Comparison of ENCODE assay signal across 28 cellular contexts in the genomic region with DNA sequence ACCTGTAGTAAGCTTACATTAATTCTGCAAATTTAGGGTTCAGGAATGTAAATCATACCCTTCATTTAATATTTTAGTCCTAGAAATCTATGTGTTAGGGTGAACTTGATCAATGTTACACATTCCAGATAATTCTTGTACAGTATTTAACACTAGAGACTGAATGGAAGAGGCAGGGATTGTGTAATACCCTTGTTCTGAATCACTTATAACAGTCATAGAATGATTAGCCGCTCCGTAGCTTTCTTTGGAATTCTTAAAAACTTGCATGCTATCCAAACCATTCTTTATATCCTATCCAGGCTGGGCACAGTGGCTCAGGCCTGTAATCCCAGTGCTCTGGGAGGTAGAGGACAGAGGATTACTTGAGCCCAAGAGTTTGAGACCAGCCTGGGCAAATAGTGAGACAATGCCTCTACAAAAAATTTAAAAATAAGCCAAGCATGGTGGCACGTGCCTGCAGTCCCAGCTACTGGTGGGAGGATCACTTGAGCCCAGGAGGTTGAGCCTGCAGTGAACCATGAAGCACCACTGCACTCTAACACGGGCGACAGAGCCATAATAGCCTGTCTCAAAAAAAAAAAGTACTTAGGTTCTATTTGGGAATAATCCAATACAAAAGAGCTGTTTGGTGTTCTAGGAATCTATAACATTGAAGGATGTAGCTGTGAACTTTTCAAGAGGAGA. TPM values are rescaled to one million over a fixed set of nuclear protein-coding genes. Genes with fewer than 3 reads are reported as not detected.
DNase-seq lines count a peak whose midpoint lies in the region; ATAC-seq and TF ChIP-seq lines count a peak whose summit lies in the region.
"Had no signal": no experiment of that assay in that cellular context is flagged by ENCODE, and none has a peak within 500 bp of the region (broad histone marks: within the 10 kb centered on the region; RNA-seq: fewer than 3 reads in every experiment).

No MANE protein-coding gene starts in this region.

- H4K20me1 ChIP-seq in IMR-90 (ENCODE audit: insufficient read depth, low read length): no peaks in the 10 kb centered on the region
- H4K20me1 ChIP-seq: BLaER1 had no signal

- no peak overlapping the region for H2BK120ac ChIP-seq in IMR-90 (ENCODE audit: low read depth, low read length)

- no peak overlapping the region for H3K18ac ChIP-seq in IMR-90 (ENCODE audit: low read depth, low read length)

- H3K56ac ChIP-seq in IMR-90 (ENCODE audit: extremely low read depth, insufficient read depth, low read length): no peak overlapping the region

- peaks cover 30% of the 10 kb centered on the region for H3K9me3 ChIP-seq in IMR-90 (ENCODE audit: control insufficient read depth, insufficient read depth, low read length)
- peaks cover 20% of the 10 kb centered on the region for H3K9me3 ChIP-seq in mucosa of descending colon

- H2BK5ac ChIP-seq in IMR-90 (ENCODE audit: low read depth, low read length, poor library complexity, severe bottlenecking): no peak overlapping the region

- no peak overlapping the region for H3K23ac ChIP-seq in IMR-90 (ENCODE audit: low read depth, low read length)

- H3K4me1 ChIP-seq in IMR-90 (ENCODE audit: control insufficient read depth, insufficient read depth, low read length) (no peaks in the 10 kb centered on the region), mucosa of descending colon (ENCODE audit: low read depth) (no peaks in the 10 kb centered on the region)
- H3K4me1 ChIP-seq: BLaER1, parathyroid adenoma, right atrium auricular region, SJCRH30, spleen, upper lobe of left lung had no signal

- intact Hi-C loops in IMR-90 (cut with micrococcal nuclease) (no loop called here), mucosa of descending colon (cut with DNase I, micrococcal nuclease) (no loop called here)

- H3K4me2 ChIP-seq in IMR-90 (ENCODE audit: low read depth, low read length): no peak overlapping the region
- H3K4me2 ChIP-seq: BLaER1 had no signal

- 80% methylated on average over 1 of the region's 5 CpGs; no CpG with 5 or more reads in 1 of the 2 experiments for WGBS in IMR-90 (ENCODE audit: extremely low coverage in 2 of 2, insufficient read length in 1 of 2), 2 experiments

- H2AK5ac ChIP-seq in IMR-90 (ENCODE audit: low read depth, low read length): no peak overlapping the region

- TF ChIP-seq RAD21 in IMR-90 (IDR thresholded peaks at IDR 0.05; ENCODE audit: low read length): no peak

- dilution Hi-C loops in IMR-90 (cut with HindIII; ENCODE audit: low sequenced_read_pairs, unreplicated experiment): no loop called here

- no peak overlapping the region for H3K14ac ChIP-seq in IMR-90 (replicated peaks; ENCODE audit: low read depth, low read length)

- POLR2A ChIA-PET in IMR-90 (lab: Charles Lee; ENCODE audit: unreplicated experiment): interaction anchor here (0.6 kb wide), 1 partner anchor 25 kb away, joined by 3 read pairs; no protein-coding TSS in a partner anchor

- no peak overlapping the region for H3K4me3 ChIP-seq in IMR-90 (ENCODE audit: insufficient read depth, low read depth, low read length)
- no peak overlapping the region for H3K4me3 ChIP-seq in choroid plexus epithelial cell (ENCODE audit: low read depth, low read length)
- no peak overlapping the region for H3K4me3 ChIP-seq in foreskin fibroblast (ENCODE audit: low read depth in 1 of 2, low read length in 2 of 2)
- H3K4me3 ChIP-seq in mucosa of descending colon: no peak overlapping the region
- H3K4me3 ChIP-seq: BLaER1, right atrium auricular region, SJCRH30, spleen, upper lobe of left lung had no signal

- H3K79me1 ChIP-seq in IMR-90 (ENCODE audit: low read depth in 1 of 2, low read length in 2 of 2): no peaks in the 10 kb centered on the region

- no peak overlapping the region for H3K4ac ChIP-seq in IMR-90 (ENCODE audit: low read depth, low read length)

- in situ Hi-C loops in IMR-90 (cut with MboI; ENCODE audit: low sequenced_read_pairs): no loop called here

- no peak overlapping the region for H2BK15ac ChIP-seq in IMR-90 (ENCODE audit: low read depth, low read length)

- H4K8ac ChIP-seq in IMR-90 (ENCODE audit: low read depth in 2 of 2, low read length in 2 of 2): no peak overlapping the region

- H3K9me1 ChIP-seq in IMR-90 (ENCODE audit: insufficient read depth, low read length): no peaks in the 10 kb centered on the region

- H3K36me3 ChIP-seq in IMR-90 (ENCODE audit: control insufficient read depth, insufficient read depth, low read length) (peaks cover 7% of the 10 kb centered on the region; the same call in 1 of the 2 replicates), mucosa of descending colon (ENCODE audit: low read depth) (no peaks in the 10 kb centered on the region)
- H3K36me3 ChIP-seq: BLaER1 had no signal

- no peak overlapping the region for H4K5ac ChIP-seq in IMR-90 (ENCODE audit: low read depth, low read length)

- TF ChIP-seq CTCF in IMR-90 (conservative IDR thresholded peaks at IDR 0.05; ENCODE audit: low read depth, low read length) (no peak), choroid plexus epithelial cell (conservative IDR thresholded peaks at IDR 0.05; ENCODE audit: low read depth, low read length) (no peak), foreskin fibroblast (IDR thresholded peaks at IDR 0.05; ENCODE audit: low read depth, low read length) (no peak), mucosa of descending colon (IDR thresholded peaks at IDR 0.05) (no peak)

- no peak overlapping the region for H2AFZ ChIP-seq in IMR-90 (replicated peaks; ENCODE audit: low read length, poor library complexity)
- H2AFZ ChIP-seq: parathyroid adenoma had no signal

- ATAC-seq in IMR-90 (ENCODE audit: low read depth) (peak; percentile 62), mucosa of descending colon (no peak), GM18520 (IDR thresholded peaks at IDR 0.05; ENCODE audit: unreplicated experiment) (no peak)
- ATAC-seq: activated CD4-positive, CD25-positive, alpha-beta regulatory T cell treated with anti-CD3 and anti-CD28 coated beads, Interleukin-2, amount 50 U/mL, for 24 hours had no signal

- H2BK20ac ChIP-seq in IMR-90 (ENCODE audit: low read depth, low read length): no peak overlapping the region

- H4K91ac ChIP-seq in IMR-90 (ENCODE audit: insufficient read depth, low read depth, low read length): no peak overlapping the region

- no peak overlapping the region for H3K9ac ChIP-seq in IMR-90 (ENCODE audit: low read depth, low read length)
- H3K9ac ChIP-seq: BLaER1, parathyroid adenoma had no signal

- no peak overlapping the region for H2AK9ac ChIP-seq in IMR-90 (replicated peaks; ENCODE audit: low read depth, low read length, poor library complexity)

- CTCF ChIA-PET in IMR-90 (lab: Yijun Ruan, JAX): interaction anchor here (0.5 to 1.4 kb wide), 2 partner anchors 11 to 48 kb away, joined by 3 read pairs; no protein-coding TSS in a partner anchor

- H3K27ac ChIP-seq in IMR-90 (ENCODE audit: insufficient read depth, low read length): no peak overlapping the region
- H3K27ac ChIP-seq: BLaER1, parathyroid adenoma, right atrium auricular region, SJCRH30, spleen, upper lobe of left lung had no signal

- H3K27me3 ChIP-seq in IMR-90 (ENCODE audit: control insufficient read depth, insufficient read depth, low read length): no peaks in the 10 kb centered on the region
- H3K27me3 ChIP-seq: BLaER1, right atrium auricular region, SJCRH30, spleen, upper lobe of left lung had no signal

- no TSS peak for BruUV-seq in IMR-90 (replicated peaks; lab: Mats Ljungman, UMichigan)

- TF ChIP-seq POLR2A in IMR-90 (IDR thresholded peaks at IDR 0.05; ENCODE audit: low read depth, low read length): no peak

- DNase-seq in AG20443 (ENCODE audit: low spot score): peak; percentile 21
- DNase-seq in IMR-90: peak; percentile 40
- peak; percentile 11 for DNase-seq in choroid plexus epithelial cell (ENCODE audit: low read depth)
- peak; percentile 12 to 30 for DNase-seq in foreskin fibroblast
- no peak for DNase-seq in mucosa of descending colon
- DNase-seq in NCI-H1694 (lab: John Stamatoyannopoulos, UW): no peak
- no peak for DNase-seq in NCI-H1092 (lab: John Stamatoyannopoulos, UW)
- DNase-seq: activated CD4-positive, alpha-beta T cell treated with anti-CD3 and anti-CD28 coated beads, Interleukin-2, amount 50 U/mL, for 48 hours; activated CD8-positive, alpha-beta memory T cell treated with anti-CD3 and anti-CD28 coated beads, Interleukin-2, amount 50 U/mL, for 4 hours; activated naive CD4-positive, alpha-beta T cell treated with anti-CD3 and anti-CD28 coated beads, Interleukin-2, amount 50 U/mL, for 16 hours; anterior cingulate cortex; DMS53; GOT3; head of caudate nucleus; NCI-H1092 treated with DMSO at 0.1 percent for 48 hours; NCI-H2081; NCI-H226; NCI-H69; nephron progenitor cell; SJCRH30; spleen; T-helper 1 cell; upper lobe of left lung had no signal

TF ChIP-seq in IMR-90, 13 proteins besides CTCF, POLR2A, EP300 and RAD21:
- TF ChIP-seq, protein P1, sequence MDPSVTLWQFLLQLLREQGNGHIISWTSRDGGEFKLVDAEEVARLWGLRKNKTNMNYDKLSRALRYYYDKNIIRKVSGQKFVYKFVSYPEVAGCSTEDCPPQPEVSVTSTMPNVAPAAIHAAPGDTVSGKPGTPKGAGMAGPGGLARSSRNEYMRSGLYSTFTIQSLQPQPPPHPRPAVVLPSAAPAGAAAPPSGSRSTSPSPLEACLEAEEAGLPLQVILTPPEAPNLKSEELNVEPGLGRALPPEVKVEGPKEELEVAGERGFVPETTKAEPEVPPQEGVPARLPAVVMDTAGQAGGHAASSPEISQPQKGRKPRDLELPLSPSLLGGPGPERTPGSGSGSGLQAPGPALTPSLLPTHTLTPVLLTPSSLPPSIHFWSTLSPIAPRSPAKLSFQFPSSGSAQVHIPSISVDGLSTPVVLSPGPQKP (IDR thresholded peaks at IDR 0.05; ENCODE audit: borderline replicate concordance, low read depth, low read length): no peak
- TF ChIP-seq CEBPB (IDR thresholded peaks at IDR 0.05; ENCODE audit: low read depth, low read length): peak; percentile 87

RNA-seq across cellular contexts. Expression of a gene that starts 8.3 kb away (rescaled TPM):
- total RNA-seq in IMR-90 (2012; rRNA removed) (0.90 and 1.4 TPM in 2 replicates), mucosa of descending colon (10 to 100 TPM in 1 of 3 donors, 1 to 10 TPM in 2; 1.3 to 27.4 (median 2.0) TPM)
- polyA plus RNA-seq in IMR-90 (2012; rRNA removed): 0.10 and 0.11 TPM in 2 replicates
- 0.02 and 0.03 TPM in 2 replicates for polyA plus RNA-seq in IMR-90 (2012; cell fraction: cytosol; rRNA removed)
- 0.03 and 0.83 TPM in 2 replicates for polyA plus RNA-seq in IMR-90 (2012; cell fraction: nucleus; rRNA removed; ENCODE audit: low replicate concordance)

RNA-seq across cellular contexts. Expression of a gene that starts 49.1 kb away (rescaled TPM):
- total RNA-seq in IMR-90 (2012; rRNA removed) (54.8 and 78.9 TPM in 2 replicates), mucosa of descending colon (100 to 1,000 TPM in 1 of 3 donors, 10 to 100 TPM in 2; 77.4 to 102 (median 82.8) TPM)
- 17.2 and 20.1 TPM in 2 replicates for polyA plus RNA-seq in IMR-90 (2012; rRNA removed)
- polyA plus RNA-seq in IMR-90 (2012; cell fraction: cytosol; rRNA removed): 6.0 and 7.2 TPM in 2 replicates
- polyA plus RNA-seq in IMR-90 (2012; cell fraction: nucleus; rRNA removed; ENCODE audit: low replicate concordance): 8.9 and 56.1 TPM in 2 replicates

Comparison
In these comparisons a context has a peak if more than half of its experiments do, and no peak if none do; other contexts are left out.
1. DNase-seq: peak in AG20443 (single experiment), IMR-90 (single experiment), choroid plexus epithelial cell (single experiment) and foreskin fibroblast (2 of 2); none in mucosa of descending colon (0 of 3), NCI-H1694 (single experiment) and NCI-H1092 (single experiment).